ENCODE assay signal across 8 cellular contexts in genomic region chr1:88061106-88061829, GRCh38.
DNase-seq lines count a peak whose midpoint lies in the region; ATAC-seq and TF ChIP-seq lines count a peak whose summit lies in the region.

No MANE protein-coding gene starts in this region.

- H3K4me2 ChIP-seq in neural progenitor cell: no peak overlapping the region

- H3K27me3 Mint-ChIP-seq in neural progenitor cell (ENCODE audit: insufficient read depth, low read depth): no peaks in the 10 kb centered on the region

- H3K79me2 ChIP-seq in neural progenitor cell (ENCODE audit: low read depth): no peaks in the 10 kb centered on the region

- H2AFZ ChIP-seq in neural progenitor cell (replicated peaks): no peak overlapping the region

- H3K9me3 ChIP-seq in neural progenitor cell (ENCODE audit: low read depth): no peaks in the 10 kb centered on the region

- no peak overlapping the region for H3K4me3 Mint-ChIP-seq in neural progenitor cell

- DNase-seq in D341Med (ENCODE audit: low spot score) (peak; percentile 68), GM19238 (ENCODE audit: insufficient read length, low spot score) (peak; percentile 7), HT-29 (ENCODE audit: low spot score) (peak; percentile 84), SK-MEL-5 (ENCODE audit: low read depth, low spot score) (peak; percentile 74), fibroblast of mammary gland (ENCODE audit: low read depth) (peak; percentile 75), neural progenitor cell (ENCODE audit: low spot score) (peak; percentile 76), NCI-H146 treated with DMSO at 0.1 percent for 48 hours (lab: John Stamatoyannopoulos, UW; ENCODE audit: unreplicated experiment) (no peak)

- ATAC-seq in GM18873 (IDR thresholded peaks at IDR 0.05; ENCODE audit: low FRiP score, unreplicated experiment): no peak

- H3K4me1 ChIP-seq in neural progenitor cell: no peaks in the 10 kb centered on the region

- peaks cover 2% of the 10 kb centered on the region for H3K4me1 Mint-ChIP-seq in neural progenitor cell

- no peaks in the 10 kb centered on the region for H4K20me1 ChIP-seq in neural progenitor cell (ENCODE audit: low read depth)

- peak; percentile 96 for TF ChIP-seq CTCF in fibroblast of mammary gland (conservative IDR thresholded peaks at IDR 0.05; ENCODE audit: control insufficient read depth, insufficient read depth, low read depth, low read length)
- TF ChIP-seq CTCF in neural progenitor cell (IDR thresholded peaks at IDR 0.05): peak; percentile 86

- H3K27ac Mint-ChIP-seq in neural progenitor cell: no peak overlapping the region

- H3K27ac ChIP-seq in neural progenitor cell: no peak overlapping the region

- H3K9me3 Mint-ChIP-seq in neural progenitor cell: no peaks in the 10 kb centered on the region

- H3K27me3 ChIP-seq in neural progenitor cell: no peaks in the 10 kb centered on the region

- in situ Hi-C loops in SK-MEL-5 (cut with HindIII; ENCODE audit: low pct_unique_long_range_greater_than_20kb, low sequenced_read_pairs): no loop called here

- H3K36me3 Mint-ChIP-seq in neural progenitor cell: no peaks in the 10 kb centered on the region

- no peaks in the 10 kb centered on the region for H3F3A ChIP-seq in neural progenitor cell (ENCODE audit: low read depth)

- no peaks in the 10 kb centered on the region for H3K36me3 ChIP-seq in neural progenitor cell

- H3K4me3 ChIP-seq in fibroblast of mammary gland (ENCODE audit: control insufficient read depth, low read depth, low read length) (no peak overlapping the region), neural progenitor cell (no peak overlapping the region)

- H3K9ac ChIP-seq in neural progenitor cell: no peak overlapping the region
